ENCODE assay signal across 19 cellular contexts in genomic region chr5:113256671-113257452, GRCh38.
DNase-seq lines count a peak whose midpoint lies in the region; ATAC-seq, FAIRE-seq and TF ChIP-seq lines count a peak whose summit lies in the region.
"Had no signal": no experiment of that assay in that cellular context is flagged by ENCODE, and none has a peak within 500 bp of the region (broad histone marks: within the 10 kb centered on the region; RNA-seq: fewer than 3 reads in every experiment).

No MANE protein-coding gene starts in this region.

- no peaks in the 10 kb centered on the region for H3K36me3 ChIP-seq in HEK293 (ENCODE audit: control insufficient read depth in 2 of 2, insufficient read depth in 1 of 2, low read length in 2 of 2)
- no peaks in the 10 kb centered on the region for H3K36me3 ChIP-seq in endothelial cell of umbilical vein (ENCODE audit: control insufficient read depth in 2 of 2, extremely low read depth in 1 of 2, insufficient read depth in 2 of 2, low read length in 2 of 2)
- H3K36me3 ChIP-seq: BE2C, Peyer's patch had no signal

- H3K4me2 ChIP-seq in endothelial cell of umbilical vein (ENCODE audit: insufficient read depth, low read length) = no peak overlapping the region

- FAIRE-seq in endothelial cell of umbilical vein (lab: Jason Lieb, UNC) = peak; percentile 18
- peak; percentile 30 for FAIRE-seq in islet of Langerhans (lab: Jason Lieb, UNC)
- FAIRE-seq: G401.6, GM12891 had no signal

- H3K9me1 ChIP-seq in endothelial cell of umbilical vein (replicated peaks; ENCODE audit: control insufficient read depth, extremely low read depth, insufficient read depth, low read length) = no peaks in the 10 kb centered on the region

- dilution Hi-C loops in endothelial cell of umbilical vein (cut with MboI; ENCODE audit: extremely low pct_ligation_motif_present, low sequenced_read_pairs) = no loop called here

- H3K4me3 ChIP-seq in HEK293 (ENCODE audit: low read depth, low read length) (no peak overlapping the region), endothelial cell of umbilical vein (replicated peaks in 1 of 3; ENCODE audit: insufficient read depth in 1 of 3, low read depth in 1 of 3, low read length in 3 of 3) (no peak overlapping the region)
- H3K4me3 ChIP-seq: Peyer's patch had no signal

- POLR2A ChIA-PET in HEK293 (lab: Yijun Ruan, JAX) = no interaction called here
- POLR2A ChIA-PET in endothelial cell of umbilical vein (lab: Charles Lee) = no interaction called here

- intact Hi-C loops in endothelial cell of umbilical vein (cut with micrococcal nuclease) = no loop called here

- H2AFZ ChIP-seq in endothelial cell of umbilical vein (ENCODE audit: low read depth, low read length) = no peak overlapping the region

- CTCF ChIA-PET in HEK293 (lab: Yijun Ruan, JAX) (no interaction called here), endothelial cell of umbilical vein (lab: Charles Lee) (no interaction called here)

- TF ChIP-seq POLR2A in endothelial cell of umbilical vein (IDR thresholded peaks at IDR 0.05; ENCODE audit: low read depth, low read length) = no peak

- H3K9me3 ChIP-seq in HEK293 (ENCODE audit: control insufficient read depth, insufficient read depth, low read depth, low read length) (no peaks in the 10 kb centered on the region), endothelial cell of umbilical vein (replicated peaks; ENCODE audit: control insufficient read depth, insufficient read depth, low read length) (no peaks in the 10 kb centered on the region)
- H3K9me3 ChIP-seq: BE2C, Peyer's patch had no signal

- H3K27me3 ChIP-seq in endothelial cell of umbilical vein (ENCODE audit: control insufficient read depth in 2 of 2, insufficient read depth in 2 of 2, low read length in 2 of 2) = no peaks in the 10 kb centered on the region
- H3K27me3 ChIP-seq: BE2C, Peyer's patch had no signal

- no TSS peak for BruUV-seq in endothelial cell of umbilical vein (replicated peaks; lab: Mats Ljungman, UMichigan)

- H3K4me1 ChIP-seq in HEK293 (ENCODE audit: control insufficient read depth, insufficient read depth, low read length) = peaks cover 26% of the 10 kb centered on the region
- H3K4me1 ChIP-seq in endothelial cell of umbilical vein (ENCODE audit: control insufficient read depth, extremely low read depth, insufficient read depth, low read length) = peaks cover 3% of the 10 kb centered on the region
- H3K4me1 ChIP-seq: Peyer's patch had no signal

- DNase-seq in NCI-H226 = peak; percentile 60
- no peak for DNase-seq in endothelial cell of umbilical vein (ENCODE audit: low read depth, low spot score)
- DNase-seq in kidney tubule cell (ENCODE audit: low spot score) = no peak
- DNase-seq in inferior parietal cortex (ENCODE audit: extremely low spot score) = no peak
- DNase-seq: BE2C; CD8-positive, alpha-beta T cell; DMS79 treated with DMSO at 0.1 percent for 48 hours; GOT3; HFFc6; Karpas-422; NCI-H1436 treated with DMSO at 0.1 percent for 48 hours; Peyer's patch; SIG-M5 had no signal

- H3K9ac ChIP-seq in endothelial cell of umbilical vein (replicated peaks; ENCODE audit: extremely low read depth, insufficient read depth, low read length) = no peak overlapping the region

- no peaks in the 10 kb centered on the region for H3K79me2 ChIP-seq in endothelial cell of umbilical vein (ENCODE audit: control insufficient read depth, insufficient read depth, low read length)

- H4K20me1 ChIP-seq in endothelial cell of umbilical vein (replicated peaks; ENCODE audit: control insufficient read depth, extremely low read depth, insufficient read depth, low read length) = no peaks in the 10 kb centered on the region

- no peak for ATAC-seq in GM19351 (IDR thresholded peaks at IDR 0.05; ENCODE audit: unreplicated experiment)
- no peak for ATAC-seq in SK-N-SH treated with all-trans-retinoic acid at 6 μM for 48 hours
- ATAC-seq: CD8-positive, alpha-beta T cell had no signal

- peak overlapping the region; percentile 57 for H3K27ac ChIP-seq in HEK293 (ENCODE audit: extremely low read depth, low read depth, low read length)
- H3K27ac ChIP-seq in endothelial cell of umbilical vein (ENCODE audit: insufficient read depth, low read depth, low read length) = no peak overlapping the region
- H3K27ac ChIP-seq: Peyer's patch had no signal

- TF ChIP-seq CTCF in HEK293 (tag by site-specific recombination; IDR thresholded peaks at IDR 0.05) = no peak
- no peak for TF ChIP-seq CTCF in endothelial cell of umbilical vein (IDR thresholded peaks at IDR 0.05; ENCODE audit: extremely low read depth in 1 of 2, insufficient read depth in 1 of 2, low read depth in 1 of 2, low read length in 2 of 2)

TF ChIP-seq in HEK293, 187 proteins besides CTCF, POLR2A, EP300 and RAD21 (continues in another document):
- TF ChIP-seq ZBTB44 (tag by site-specific recombination; IDR thresholded peaks at IDR 0.05) (peak; percentile 68; the same call in 1 of the 2 replicates), ZNF843 (tag by site-specific recombination; IDR thresholded peaks at IDR 0.05) (peak; percentile 93)

TF ChIP-seq in endothelial cell of umbilical vein, 7 proteins besides CTCF, POLR2A, EP300 and RAD21:
- no peak for TF ChIP-seq MAX (IDR thresholded peaks at IDR 0.05; ENCODE audit: insufficient read depth, insufficient read length)
- no peak for TF ChIP-seq MYC (IDR thresholded peaks at IDR 0.05; ENCODE audit: low read depth, low read length)

TF ChIP-seq in SK-N-SH treated with all-trans-retinoic acid at 6 μM for 48 hours, 23 proteins besides CTCF, POLR2A, EP300 and RAD21 (continues in another document):
- TF ChIP-seq TCF4 (CRISPR knock-in tag; IDR thresholded peaks at IDR 0.05; ENCODE audit: borderline replicate concordance) (no peak), ZFP30 (CRISPR knock-in tag; IDR thresholded peaks at IDR 0.05) (no peak), OSR1 (CRISPR knock-in tag; IDR thresholded peaks at IDR 0.05) (no peak), CSRNP3 (CRISPR knock-in tag; IDR thresholded peaks at IDR 0.05) (no peak), BACH2 (CRISPR knock-in tag; IDR thresholded peaks at IDR 0.05; ENCODE audit: borderline replicate concordance) (no peak), ARNTL (CRISPR knock-in tag; IDR thresholded peaks at IDR 0.05; ENCODE audit: borderline replicate concordance, low read depth) (no peak), RARB (CRISPR knock-in tag; IDR thresholded peaks at IDR 0.05) (no peak), ZFP3 (CRISPR knock-in tag; IDR thresholded peaks at IDR 0.05) (no peak), TOX (CRISPR knock-in tag; IDR thresholded peaks at IDR 0.05; ENCODE audit: borderline replicate concordance) (no peak), PATZ1 (CRISPR knock-in tag; IDR thresholded peaks at IDR 0.05; ENCODE audit: borderline replicate concordance) (no peak)
- TF ChIP-seq, protein P1, sequence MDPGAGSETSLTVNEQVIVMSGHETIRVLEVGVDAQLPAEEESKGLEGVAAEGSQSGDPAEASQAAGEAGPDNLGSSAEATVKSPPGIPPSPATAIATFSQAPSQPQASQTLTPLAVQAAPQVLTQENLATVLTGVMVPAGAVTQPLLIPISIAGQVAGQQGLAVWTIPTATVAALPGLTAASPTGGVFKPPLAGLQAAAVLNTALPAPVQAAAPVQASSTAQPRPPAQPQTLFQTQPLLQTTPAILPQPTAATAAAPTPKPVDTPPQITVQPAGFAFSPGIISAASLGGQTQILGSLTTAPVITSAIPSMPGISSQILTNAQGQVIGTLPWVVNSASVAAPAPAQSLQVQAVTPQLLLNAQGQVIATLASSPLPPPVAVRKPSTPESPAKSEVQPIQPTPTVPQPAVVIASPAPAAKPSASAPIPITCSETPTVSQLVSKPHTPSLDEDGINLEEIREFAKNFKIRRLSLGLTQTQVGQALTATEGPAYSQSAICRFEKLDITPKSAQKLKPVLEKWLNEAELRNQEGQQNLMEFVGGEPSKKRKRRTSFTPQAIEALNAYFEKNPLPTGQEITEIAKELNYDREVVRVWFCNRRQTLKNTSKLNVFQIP (CRISPR knock-in tag; IDR thresholded peaks at IDR 0.05; ENCODE audit: borderline replicate concordance, low read depth) = no peak
- TF ChIP-seq, protein P2, sequence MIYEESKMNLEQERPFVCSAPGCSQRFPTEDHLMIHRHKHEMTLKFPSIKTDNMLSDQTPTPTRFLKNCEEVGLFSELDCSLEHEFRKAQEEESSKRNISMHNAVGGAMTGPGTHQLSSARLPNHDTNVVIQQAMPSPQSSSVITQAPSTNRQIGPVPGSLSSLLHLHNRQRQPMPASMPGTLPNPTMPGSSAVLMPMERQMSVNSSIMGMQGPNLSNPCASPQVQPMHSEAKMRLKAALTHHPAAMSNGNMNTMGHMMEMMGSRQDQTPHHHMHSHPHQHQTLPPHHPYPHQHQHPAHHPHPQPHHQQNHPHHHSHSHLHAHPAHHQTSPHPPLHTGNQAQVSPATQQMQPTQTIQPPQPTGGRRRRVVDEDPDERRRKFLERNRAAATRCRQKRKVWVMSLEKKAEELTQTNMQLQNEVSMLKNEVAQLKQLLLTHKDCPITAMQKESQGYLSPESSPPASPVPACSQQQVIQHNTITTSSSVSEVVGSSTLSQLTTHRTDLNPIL (CRISPR knock-in tag; IDR thresholded peaks at IDR 0.05; ENCODE audit: low read depth) = no peak
